In genomic region chr2:64683771-64684510, GRCh38 we compare ENCODE assay signal across 1 cellular context.
TF ChIP-seq lines count a peak whose summit lies in the region.

No MANE protein-coding gene starts in this region.

TF ChIP-seq in HepG2, 621 proteins besides CTCF, POLR2A, EP300 and RAD21 (continued from another document):
- TF ChIP-seq SAP130 (CRISPR knock-in tag; IDR thresholded peaks at IDR 0.05; ENCODE audit: low read depth) (peak; percentile 35; the same call in 1 of the 2 replicates), ZNF782 (CRISPR knock-in tag; IDR thresholded peaks at IDR 0.05; ENCODE audit: borderline replicate concordance) (no peak), RXRB (CRISPR knock-in tag; IDR thresholded peaks at IDR 0.05; ENCODE audit: borderline replicate concordance) (no peak), ARID5B (CRISPR knock-in tag; IDR thresholded peaks at IDR 0.05) (peak; percentile 65), CERS6 (CRISPR knock-in tag; IDR thresholded peaks at IDR 0.05) (no peak), AHDC1 (CRISPR knock-in tag; IDR thresholded peaks at IDR 0.05; ENCODE audit: borderline replicate concordance) (peak; percentile 53; the same call in 1 of the 2 replicates), ELF3 (CRISPR knock-in tag; IDR thresholded peaks at IDR 0.05) (no peak), ZNF333 (CRISPR knock-in tag; IDR thresholded peaks at IDR 0.05; ENCODE audit: borderline replicate concordance) (no peak), BRD4 (CRISPR knock-in tag; IDR thresholded peaks at IDR 0.05) (no peak), HIC2 (CRISPR knock-in tag; IDR thresholded peaks at IDR 0.05; ENCODE audit: low read depth) (no peak), ZBTB7B (CRISPR knock-in tag; IDR thresholded peaks at IDR 0.05) (no peak), ZNF101 (CRISPR knock-in tag; IDR thresholded peaks at IDR 0.05; ENCODE audit: borderline replicate concordance, low read depth) (no peak), HNF1B (CRISPR knock-in tag; IDR thresholded peaks at IDR 0.05) (peak; percentile 40; the same call in 1 of the 2 replicates), ZNF709 (CRISPR knock-in tag; IDR thresholded peaks at IDR 0.05) (no peak), NR2F6 (IDR thresholded peaks at IDR 0.05) (no peak), NR2F6 (CRISPR knock-in tag; IDR thresholded peaks at IDR 0.05) (0 out of 2 replicates have a peak, but pooled peaks have one; percentile 11), HNF1A (IDR thresholded peaks at IDR 0.05; ENCODE audit: low read depth) (no peak), HNF1A (CRISPR knock-in tag; IDR thresholded peaks at IDR 0.05; ENCODE audit: borderline replicate concordance) (no peak), ZNF773 (CRISPR knock-in tag; IDR thresholded peaks at IDR 0.05; ENCODE audit: borderline replicate concordance) (no peak), ZNF546 (CRISPR knock-in tag; conservative IDR thresholded peaks at IDR 0.05) (no peak), TRIM24 (CRISPR knock-in tag; IDR thresholded peaks at IDR 0.05) (no peak), YEATS2 (CRISPR knock-in tag; IDR thresholded peaks at IDR 0.05; ENCODE audit: borderline replicate concordance) (no peak), FOXA3 (CRISPR knock-in tag; IDR thresholded peaks at IDR 0.05) (peak; percentile 73; the same call in 1 of the 2 replicates), USF2 (IDR thresholded peaks at IDR 0.05; ENCODE audit: low read depth, low read length) (no peak), USF2 (CRISPR knock-in tag; IDR thresholded peaks at IDR 0.05; ENCODE audit: borderline replicate concordance) (0 out of 2 replicates have a peak, but pooled peaks have one; percentile 30), DNMT3B (CRISPR knock-in tag; conservative IDR thresholded peaks at IDR 0.05) (no peak), ATF7 (IDR thresholded peaks at IDR 0.05) (no peak), ATF7 (CRISPR knock-in tag; IDR thresholded peaks at IDR 0.05) (no peak), ZBTB33 (CRISPR knock-in tag; IDR thresholded peaks at IDR 0.05) (peak; percentile 24; the same call in 1 of the 2 replicates), SMC3 (IDR thresholded peaks at IDR 0.05; ENCODE audit: low read length) (no peak)
